ENCODE assay signal across 8 cellular contexts in the genomic region with DNA sequence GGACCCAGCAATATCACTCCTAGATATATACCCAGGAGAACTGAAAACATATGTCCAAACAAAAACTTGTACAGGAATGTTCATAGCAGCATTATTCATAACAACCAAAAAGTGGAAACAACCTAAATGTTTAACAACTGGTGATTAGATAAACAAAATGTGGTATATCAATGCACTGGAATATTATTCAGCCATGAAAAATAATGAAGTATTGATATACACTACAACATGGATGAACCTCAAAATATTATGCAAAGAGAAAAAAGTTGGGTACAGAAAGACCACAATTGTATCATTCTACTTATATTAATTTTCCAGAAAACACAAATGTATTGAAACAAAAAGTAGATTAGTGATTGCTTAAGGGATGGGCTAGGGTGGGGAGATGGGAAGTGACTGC.
"Had no signal": no experiment of that assay in that cellular context is flagged by ENCODE, and none has a peak within 500 bp of the region (broad histone marks: within the 10 kb centered on the region; RNA-seq: fewer than 3 reads in every experiment).

No MANE protein-coding gene starts in this region.

- H3K4me3 Mint-ChIP-seq: GM23338 had no signal

- DNase-seq: H7, IMR-90, KBM-7 had no signal

- H3K36me3 ChIP-seq: HAP-1 had no signal

- H2AFZ ChIP-seq: GM23338 had no signal

- H3K4me1 ChIP-seq: HAP-1 had no signal

- H3K4me2 ChIP-seq: GM23338, KMS-11 had no signal

- ATAC-seq: GM23338, HCT116 had no signal

- H3K27ac ChIP-seq: HL-60, KMS-11 had no signal

- H3K9me3 ChIP-seq: HAP-1 had no signal

- H3K4me3 ChIP-seq: GM23338, HAP-1 had no signal

- H3K9ac ChIP-seq: KMS-11 had no signal
